ENCODE assay signal across 8 cellular contexts in the genomic region with DNA sequence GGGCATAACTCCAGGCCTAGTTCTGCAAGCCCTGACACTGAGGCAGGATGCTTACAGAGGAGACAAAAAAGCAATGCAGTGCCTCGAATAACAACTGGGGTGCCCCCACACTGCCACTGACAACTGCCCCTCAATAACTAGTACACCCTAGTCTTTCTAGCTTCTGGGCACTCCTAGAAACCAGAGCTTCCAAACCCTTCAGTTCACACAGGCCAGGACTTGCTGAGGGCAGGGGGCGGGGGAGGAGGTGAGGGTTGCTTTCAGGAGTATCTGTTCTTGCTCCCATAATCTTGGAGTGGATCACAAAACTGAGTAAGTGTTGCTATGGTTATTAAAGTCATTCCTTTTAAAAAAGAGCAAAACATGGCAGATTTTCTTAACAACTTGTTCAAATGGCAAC.
DNase-seq lines count a peak whose midpoint lies in the region; ATAC-seq, FAIRE-seq and TF ChIP-seq lines count a peak whose summit lies in the region.
"Not testable (repeated sequence)": the region's sequence is repeated elsewhere in the genome, so short reads cannot be mapped to it uniquely, and the experiment has no call there.

No MANE protein-coding gene starts in this region.

- not testable (repeated sequence) for FAIRE-seq in A549 (lab: Jason Lieb, UNC); K562 (lab: Jason Lieb, UNC); HepG2 (lab: Jason Lieb, UNC)

- not testable (repeated sequence) for TF ChIP-seq CTCF in A549 (IDR thresholded peaks at IDR 0.05); RWPE2 (IDR thresholded peaks at IDR 0.05; ENCODE audit: poor library complexity, severe bottlenecking); K562 (IDR thresholded peaks at IDR 0.05 in 2 of 3, conservative IDR thresholded peaks at IDR 0.05 in 1 of 3; ENCODE audit: insufficient read depth in 2 of 3, low read depth in 1 of 3, low read length in 3 of 3); HepG2 (CRISPR knock-in tag; IDR thresholded peaks at IDR 0.05); upper lobe of right lung (IDR thresholded peaks at IDR 0.05)

- not testable (repeated sequence) for H3K9me3 Mint-ChIP-seq in naive B cell

- H3K79me2 ChIP-seq in K562 (ENCODE audit: control insufficient read depth, insufficient read depth, low read length) (peaks cover 48% of the 10 kb centered on the region), HepG2 (ENCODE audit: insufficient read depth, low read length) (peaks cover 16% of the 10 kb centered on the region)

- H3K27me3 Mint-ChIP-seq in naive B cell = not testable (repeated sequence)

- H3K4me3 ChIP-seq in A549; RWPE2 (ENCODE audit: severe bottlenecking); K562; HepG2 (replicated peaks in 1 of 3; ENCODE audit: insufficient read depth in 1 of 3, low read depth in 2 of 3, low read length in 3 of 3); upper lobe of right lung: not testable (repeated sequence)

- not testable (repeated sequence) for H3K9me3 ChIP-seq in A549; RWPE2 (ENCODE audit: severe bottlenecking); K562 (replicated peaks; ENCODE audit: control insufficient read depth, insufficient read depth, low read depth, low read length); HepG2 (ENCODE audit: low read length); upper lobe of right lung

- not testable (repeated sequence) for H3K9ac ChIP-seq in K562 (ENCODE audit: insufficient read depth in 1 of 2, low read depth in 2 of 2, low read length in 2 of 2); HepG2 (ENCODE audit: insufficient read depth, low read depth, low read length)

- not testable (repeated sequence) for H3K36me3 Mint-ChIP-seq in naive B cell

- intact Hi-C loops in K562 (cut with micrococcal nuclease); Right ventricle myocardium superior (cut with DNase I); left ventricle myocardium superior (cut with micrococcal nuclease); HepG2 (cut with micrococcal nuclease; ENCODE audit: unreplicated experiment); upper lobe of right lung (cut with DNase I): not testable (repeated sequence)

- H4K20me1 ChIP-seq in K562 (replicated peaks; ENCODE audit: control insufficient read depth, insufficient read depth, low read length); HepG2 (ENCODE audit: insufficient read depth, low read length): not testable (repeated sequence)

- not testable (repeated sequence) for H3K27me3 ChIP-seq in RWPE2 (ENCODE audit: insufficient read depth, poor library complexity, severe bottlenecking); K562 (ENCODE audit: control insufficient read depth in 2 of 2, insufficient read depth in 2 of 2, low read length in 2 of 2); HepG2 (ENCODE audit: control insufficient read depth in 1 of 2, insufficient read depth in 2 of 2, low read length in 2 of 2); upper lobe of right lung

- in situ Hi-C loops in K562 (cut with MboI); HepG2 (cut with HindIII; ENCODE audit: extremely low pct_ligation_motif_present, low pct_unique_long_range_greater_than_20kb): not testable (repeated sequence)

- BruUV-seq in K562 (replicated peaks; lab: Mats Ljungman, UMichigan); HepG2 (replicated peaks; lab: Mats Ljungman, UMichigan): not testable (repeated sequence)

- H3K4me3 Mint-ChIP-seq in naive B cell = not testable (repeated sequence)

- H3K4me1 Mint-ChIP-seq in naive B cell = not testable (repeated sequence)

- POLR2A ChIA-PET in A549 (lab: Yijun Ruan, JAX); K562 (lab: Yijun Ruan, JAX); HepG2 (lab: Yijun Ruan, JAX): not testable (repeated sequence)

- not testable (repeated sequence) for H3K36me3 ChIP-seq in RWPE2 (ENCODE audit: low read depth); K562 (ENCODE audit: control insufficient read depth, insufficient read depth, low read length); HepG2 (replicated peaks in 1 of 2; ENCODE audit: control insufficient read depth in 1 of 2, insufficient read depth in 2 of 2, low read length in 2 of 2); upper lobe of right lung

- H2AFZ ChIP-seq in K562 (ENCODE audit: low read depth, low read length); HepG2 (ENCODE audit: low read length): not testable (repeated sequence)

- not testable (repeated sequence) for H3K27ac Mint-ChIP-seq in naive B cell

- not testable (repeated sequence) for TF ChIP-seq RAD21 in A549 (conservative IDR thresholded peaks at IDR 0.05 in 1 of 2, IDR thresholded peaks at IDR 0.05 in 1 of 2); K562 (CRISPR knock-in tag; conservative IDR thresholded peaks at IDR 0.05 in 1 of 2, IDR thresholded peaks at IDR 0.05 in 1 of 2); HepG2 (CRISPR knock-in tag; IDR thresholded peaks at IDR 0.05)

- WGBS in A549 (ENCODE audit: missing lambda C conversion rate) = no CpG with 5 or more reads among the region's 2 CpGs
- no CpG with 5 or more reads among the region's 2 CpGs for WGBS in K562 (ENCODE audit: insufficient coverage, low coverage, missing lambda C conversion rate)
- no CpG with 5 or more reads among the region's 2 CpGs for WGBS in HepG2 (ENCODE audit: low lambda C conversion rate)

- ATAC-seq in A549 (peak; percentile 40 to 42; a peak in 4 of 6 replicates), RWPE2 (ENCODE audit: low read depth) (peak; percentile 68), K562 (peak; percentile 49), Right ventricle myocardium superior (ENCODE audit: poor library complexity) (peak; percentile 36), left ventricle myocardium superior (peak; percentile 42), HepG2 (peak; percentile 16), naive B cell (ENCODE audit: low read depth in 2 of 2) (peak; percentile 13 to 22), upper lobe of right lung (peak; percentile 10)

- TF ChIP-seq POLR2A in A549 (IDR thresholded peaks at IDR 0.05; ENCODE audit: low read length); K562 (conservative IDR thresholded peaks at IDR 0.05); HepG2 (IDR thresholded peaks at IDR 0.05; ENCODE audit: insufficient read depth in 1 of 2, low read depth in 2 of 2, low read length in 2 of 2): not testable (repeated sequence)

- H3K4me1 ChIP-seq in A549 = peaks cover 19% of the 10 kb centered on the region
- H3K4me1 ChIP-seq in RWPE2 (ENCODE audit: insufficient read depth, poor library complexity, severe bottlenecking); K562 (replicated peaks in 1 of 2; ENCODE audit: control insufficient read depth in 2 of 2, insufficient read depth in 2 of 2, low read length in 2 of 2); upper lobe of right lung: not testable (repeated sequence)
- peaks cover 30% of the 10 kb centered on the region for H3K4me1 ChIP-seq in HepG2 (ENCODE audit: insufficient read depth, low read length)

- H3K4me2 ChIP-seq in A549; K562 (ENCODE audit: insufficient read depth, low read length); HepG2 (ENCODE audit: low read depth, low read length): not testable (repeated sequence)

- CTCF ChIA-PET in A549 (lab: Yijun Ruan, JAX); K562 (lab: Yijun Ruan, JAX; ENCODE audit: low intra/inter-chr PET ratio); HepG2 (lab: Yijun Ruan, JAX; ENCODE audit: low intra/inter-chr PET ratio, low total read pairs): not testable (repeated sequence)

- not testable (repeated sequence) for TF ChIP-seq EP300 in A549 (IDR thresholded peaks at IDR 0.05); K562 (IDR thresholded peaks at IDR 0.05; ENCODE audit: low read length); HepG2 (IDR thresholded peaks at IDR 0.05; ENCODE audit: low read depth in 2 of 2, low read length in 2 of 2); HepG2 (CRISPR knock-in tag; IDR thresholded peaks at IDR 0.05; ENCODE audit: borderline replicate concordance)

- not testable (repeated sequence) for DNase-seq in A549 (ENCODE audit: low read depth in 1 of 2, low spot score in 1 of 2); RWPE2 (ENCODE audit: low spot score); K562 (ENCODE audit: extremely low read depth in 1 of 4, low spot score in 3 of 4); Right ventricle myocardium superior; left ventricle myocardium superior; HepG2 (ENCODE audit: low spot score); naive B cell; upper lobe of right lung

- not testable (repeated sequence) for H3K9me1 ChIP-seq in K562 (ENCODE audit: control insufficient read depth, insufficient read depth, low read length)

- H3K27ac ChIP-seq in A549; RWPE2 (ENCODE audit: poor library complexity, severe bottlenecking); K562 (ENCODE audit: extremely low read depth, low read depth, low read length); HepG2 (ENCODE audit: extremely low read length, insufficient read depth, low read length); upper lobe of right lung: not testable (repeated sequence)

Comparison
In these comparisons a context has a peak if more than half of its experiments do, and no peak if none do; other contexts are left out.
1. ATAC-seq: peak in every context shown above with its lines; median percentile 68 in RWPE2; 49 in K562; 42 in left ventricle myocardium superior; 41 in A549; 36 in Right ventricle myocardium superior; 18 in naive B cell; 16 in HepG2; 10 in upper lobe of right lung.